Comparison of ENCODE assay signal across 23 cellular contexts in the genomic region with DNA sequence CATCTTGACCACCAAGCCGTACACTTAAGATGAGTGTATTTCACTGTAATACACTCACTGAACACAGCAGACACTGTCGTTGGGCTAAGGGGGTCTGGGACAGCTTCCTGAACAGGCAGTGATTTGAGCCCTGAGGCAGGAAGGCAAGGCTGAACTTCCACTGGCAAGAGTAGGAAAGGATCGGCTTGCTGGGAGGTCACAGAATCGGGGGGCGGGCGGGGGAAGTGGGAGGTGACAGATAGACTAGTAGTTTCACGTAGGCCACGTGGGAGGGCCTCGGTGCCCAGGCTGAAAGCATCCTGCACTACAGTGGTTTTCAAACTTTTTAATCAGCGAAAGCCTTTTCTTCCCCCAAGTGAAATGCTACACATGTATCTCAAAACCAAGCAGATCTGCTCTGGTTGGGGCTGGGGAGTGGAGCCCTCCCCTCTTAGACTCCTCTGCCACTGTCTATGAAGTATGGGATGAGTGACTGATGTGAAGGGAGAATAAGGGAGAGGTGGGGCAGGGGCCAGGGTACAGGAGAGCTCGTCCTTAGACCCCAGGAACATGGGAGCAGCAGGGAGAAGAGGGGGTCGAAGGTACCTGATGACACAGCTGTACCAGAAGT. TPM values are rescaled to one million over a fixed set of nuclear protein-coding genes. Genes with fewer than 3 reads are reported as not detected.
DNase-seq lines count a peak whose midpoint lies in the region; ATAC-seq and TF ChIP-seq lines count a peak whose summit lies in the region.
"Had no signal": no experiment of that assay in that cellular context is flagged by ENCODE, and none has a peak within 500 bp of the region (broad histone marks: within the 10 kb centered on the region; RNA-seq: fewer than 3 reads in every experiment).

No MANE protein-coding gene starts in this region.

- no peak overlapping the region for H3K4me3 Mint-ChIP-seq in activated CD8-positive, alpha-beta T cell treated with anti-CD3 and anti-CD28 coated beads, Interleukin-2, amount 10 ng/mL, durations not matched to agents 7 days and 5 days
- no peak overlapping the region for H3K4me3 Mint-ChIP-seq in activated CD8-positive, alpha-beta T cell treated with anti-CD3 and anti-CD28 coated beads for 36 hours
- H3K4me3 Mint-ChIP-seq in endodermal cell: no peak overlapping the region
- H3K4me3 Mint-ChIP-seq: CD14-positive monocyte, H9 had no signal

- POLR2A ChIA-PET in activated CD8-positive, alpha-beta T cell treated with anti-CD3 and anti-CD28 coated beads, Interleukin-2, amount 10 ng/mL, durations not matched to agents 7 days and 5 days (lab: Charles Lee): no interaction called here
- POLR2A ChIA-PET in activated CD8-positive, alpha-beta T cell treated with anti-CD3 and anti-CD28 coated beads for 36 hours (lab: Charles Lee): no interaction called here

- no peaks in the 10 kb centered on the region for H3K4me1 Mint-ChIP-seq in activated CD8-positive, alpha-beta T cell treated with anti-CD3 and anti-CD28 coated beads, Interleukin-2, amount 10 ng/mL, durations not matched to agents 7 days and 5 days (ENCODE audit: low read depth)
- no peaks in the 10 kb centered on the region for H3K4me1 Mint-ChIP-seq in activated CD8-positive, alpha-beta T cell treated with anti-CD3 and anti-CD28 coated beads for 36 hours (ENCODE audit: low read depth)
- H3K4me1 Mint-ChIP-seq in endodermal cell: no peaks in the 10 kb centered on the region
- H3K4me1 Mint-ChIP-seq: CD14-positive monocyte had no signal

- H4K20me1 ChIP-seq in osteoblast (ENCODE audit: insufficient read depth, low read length): no peaks in the 10 kb centered on the region

- H3K27ac ChIP-seq in endodermal cell (ENCODE audit: low read depth, low read length) (no peak overlapping the region), osteoblast (ENCODE audit: low read depth, low read length) (no peak overlapping the region)
- H3K27ac ChIP-seq: 22Rv1 had no signal

- H3K27me3 ChIP-seq in endodermal cell (ENCODE audit: control insufficient read depth, insufficient read depth, low read length, poor library complexity, severe bottlenecking) (no peaks in the 10 kb centered on the region), osteoblast (ENCODE audit: insufficient read depth, low read length) (peaks cover 13% of the 10 kb centered on the region)
- H3K27me3 ChIP-seq: BE2C had no signal

- H3K9ac ChIP-seq in endodermal cell (ENCODE audit: extremely low read depth, low read length, poor library complexity, severe bottlenecking): no peak overlapping the region

- DNase-seq in activated CD8-positive, alpha-beta T cell treated with anti-CD3 and anti-CD28 coated beads, Interleukin-2, amount 10 ng/mL, durations not matched to agents 7 days and 5 days: peak; percentile 13
- no peak for DNase-seq in activated CD8-positive, alpha-beta T cell treated with anti-CD3 and anti-CD28 coated beads for 36 hours
- peak; percentile 25 for DNase-seq in endodermal cell
- DNase-seq in osteoblast (ENCODE audit: insufficient read length, low spot score, missing footprints): peak; percentile 54
- DNase-seq in activated CD4-positive, CD25-positive, alpha-beta regulatory T cell (lab: John Stamatoyannopoulos, UW): no peak
- no peak for DNase-seq in middle frontal gyrus (ENCODE audit: extremely low spot score, low spot score)
- DNase-seq: BE2C, Calu3, DMS153, DND-41, H9, KBM-7, MV-4-11, NCI-H1105, NCI-H1436 treated with DMSO at 0.1 percent for 48 hours, NCI-H187 treated with DMSO at 0.1 percent for 48 hours, NCI-H2107, NCI-H524 treated with DMSO at 0.1 percent for 48 hours, NCI-H774, SIG-M5 had no signal

- H3K4me1 ChIP-seq in endodermal cell (ENCODE audit: control insufficient read depth, insufficient read depth, low read length) (no peaks in the 10 kb centered on the region), osteoblast (ENCODE audit: insufficient read depth, low read length) (no peaks in the 10 kb centered on the region)
- H3K4me1 ChIP-seq: BE2C had no signal

- H3K27ac Mint-ChIP-seq in activated CD8-positive, alpha-beta T cell treated with anti-CD3 and anti-CD28 coated beads, Interleukin-2, amount 10 ng/mL, durations not matched to agents 7 days and 5 days: no peak overlapping the region
- H3K27ac Mint-ChIP-seq in activated CD8-positive, alpha-beta T cell treated with anti-CD3 and anti-CD28 coated beads for 36 hours: no peak overlapping the region
- H3K27ac Mint-ChIP-seq in endodermal cell: no peak overlapping the region
- H3K27ac Mint-ChIP-seq: H9 had no signal

- no peak for ATAC-seq in activated CD8-positive, alpha-beta T cell treated with anti-CD3 and anti-CD28 coated beads, Interleukin-2, amount 10 ng/mL, durations not matched to agents 7 days and 5 days
- no peak for ATAC-seq in activated CD8-positive, alpha-beta T cell treated with anti-CD3 and anti-CD28 coated beads for 36 hours
- ATAC-seq in GM18868 (IDR thresholded peaks at IDR 0.05; ENCODE audit: unreplicated experiment): no peak

- H3K4me3 ChIP-seq in endodermal cell (ENCODE audit: low read length): no peak overlapping the region
- H3K4me3 ChIP-seq in osteoblast (ENCODE audit: insufficient read depth, low read length): no peak overlapping the region

- H3K79me2 ChIP-seq in osteoblast (ENCODE audit: insufficient read depth, low read length): no peaks in the 10 kb centered on the region

- intact Hi-C loops in activated CD8-positive, alpha-beta T cell treated with anti-CD3 and anti-CD28 coated beads for 36 hours (cut with micrococcal nuclease): no loop called here

- TF ChIP-seq CTCF in activated CD8-positive, alpha-beta T cell treated with anti-CD3 and anti-CD28 coated beads for 36 hours (IDR thresholded peaks at IDR 0.05): no peak
- TF ChIP-seq CTCF in endodermal cell (conservative IDR thresholded peaks at IDR 0.05) (no peak), osteoblast (IDR thresholded peaks at IDR 0.05; ENCODE audit: extremely low read depth, low read depth, low read length) (no peak)

- H3K9me3 Mint-ChIP-seq in activated CD8-positive, alpha-beta T cell treated with anti-CD3 and anti-CD28 coated beads, Interleukin-2, amount 10 ng/mL, durations not matched to agents 7 days and 5 days (ENCODE audit: insufficient read depth): no peaks in the 10 kb centered on the region
- peaks cover 3% of the 10 kb centered on the region for H3K9me3 Mint-ChIP-seq in activated CD8-positive, alpha-beta T cell treated with anti-CD3 and anti-CD28 coated beads for 36 hours
- peaks cover 9% of the 10 kb centered on the region for H3K9me3 Mint-ChIP-seq in endodermal cell

- CTCF ChIA-PET in activated CD8-positive, alpha-beta T cell treated with anti-CD3 and anti-CD28 coated beads, Interleukin-2, amount 10 ng/mL, durations not matched to agents 7 days and 5 days (lab: Charles Lee): no interaction called here
- CTCF ChIA-PET in activated CD8-positive, alpha-beta T cell treated with anti-CD3 and anti-CD28 coated beads for 36 hours (lab: Charles Lee): interaction anchor here (1.4 to 2.3 kb wide), 3 partner anchors 16 to 81 kb away, joined by 5 to 11 read pairs (median 9); no protein-coding TSS in a partner anchor

- peaks cover 11% of the 10 kb centered on the region for H3K27me3 Mint-ChIP-seq in activated CD8-positive, alpha-beta T cell treated with anti-CD3 and anti-CD28 coated beads, Interleukin-2, amount 10 ng/mL, durations not matched to agents 7 days and 5 days (ENCODE audit: low read depth)
- peaks cover 28% of the 10 kb centered on the region for H3K27me3 Mint-ChIP-seq in activated CD8-positive, alpha-beta T cell treated with anti-CD3 and anti-CD28 coated beads for 36 hours
- peaks cover 9% of the 10 kb centered on the region for H3K27me3 Mint-ChIP-seq in endodermal cell (ENCODE audit: insufficient read depth)

- no peak overlapping the region for H3K4me2 ChIP-seq in osteoblast (ENCODE audit: insufficient read depth, low read length)

- no peaks in the 10 kb centered on the region for H3K36me3 ChIP-seq in endodermal cell (ENCODE audit: control insufficient read depth, insufficient read depth, low read length)
- no peaks in the 10 kb centered on the region for H3K36me3 ChIP-seq in osteoblast (ENCODE audit: insufficient read depth, low read length)
- H3K36me3 ChIP-seq: BE2C had no signal

- no peaks in the 10 kb centered on the region for H3K36me3 Mint-ChIP-seq in activated CD8-positive, alpha-beta T cell treated with anti-CD3 and anti-CD28 coated beads, Interleukin-2, amount 10 ng/mL, durations not matched to agents 7 days and 5 days (ENCODE audit: low read depth)
- no peaks in the 10 kb centered on the region for H3K36me3 Mint-ChIP-seq in activated CD8-positive, alpha-beta T cell treated with anti-CD3 and anti-CD28 coated beads for 36 hours (ENCODE audit: low read depth)
- H3K36me3 Mint-ChIP-seq in endodermal cell (ENCODE audit: low read depth): no peaks in the 10 kb centered on the region
- H3K36me3 Mint-ChIP-seq: CD14-positive monocyte had no signal

- 93 to 94% methylated on average over 9 to 12 of the region's 12 CpGs for WGBS in endodermal cell (ENCODE audit: insufficient coverage in 1 of 2, insufficient read length in 1 of 2), 2 experiments

- H3K9me3 ChIP-seq in endodermal cell (ENCODE audit: control insufficient read depth, low read length) (no peaks in the 10 kb centered on the region), osteoblast (ENCODE audit: low read depth, low read length) (no peaks in the 10 kb centered on the region)
- H3K9me3 ChIP-seq: BE2C had no signal

- no peak overlapping the region for H2AFZ ChIP-seq in osteoblast (ENCODE audit: low read length)

RNA-seq across cellular contexts. Expression of a gene that starts 8.6 kb away (rescaled TPM):
- total RNA-seq in activated CD8-positive, alpha-beta T cell treated with anti-CD3 and anti-CD28 coated beads, Interleukin-2, amount 10 ng/mL, durations not matched to agents 7 days and 5 days: under 1 TPM in 1 of 2 experiments, not detected in 1; 0.18 TPM
- total RNA-seq in activated CD8-positive, alpha-beta T cell treated with anti-CD3 and anti-CD28 coated beads for 36 hours: under 1 TPM; 0.16 to 0.23 TPM
- total RNA-seq in endodermal cell (10 to 100 TPM; 15.4 to 17.3 TPM), osteoblast (2.2 and 4.4 TPM in 2 replicates)
- 24.1 TPM for polyA plus RNA-seq in endodermal cell (2013, experiment 1 of 2)
- 25.0 TPM for polyA plus RNA-seq in endodermal cell (2013, experiment 2 of 2)
- polyA plus RNA-seq: CD14-positive monocyte had no signal

Comparison
In these comparisons a context has a peak if more than half of its experiments do, and no peak if none do; other contexts are left out.
1. DNase-seq: peak in activated CD8-positive, alpha-beta T cell treated with anti-CD3 and anti-CD28 coated beads, Interleukin-2, amount 10 ng/mL, durations not matched to agents 7 days and 5 days (single experiment), endodermal cell (single experiment) and osteoblast (single experiment); none in activated CD8-positive, alpha-beta T cell treated with anti-CD3 and anti-CD28 coated beads for 36 hours (single experiment), activated CD4-positive, CD25-positive, alpha-beta regulatory T cell (0 of 4) and middle frontal gyrus (single experiment).